ENCODE assay signal across 12 cellular contexts in the genomic region with DNA sequence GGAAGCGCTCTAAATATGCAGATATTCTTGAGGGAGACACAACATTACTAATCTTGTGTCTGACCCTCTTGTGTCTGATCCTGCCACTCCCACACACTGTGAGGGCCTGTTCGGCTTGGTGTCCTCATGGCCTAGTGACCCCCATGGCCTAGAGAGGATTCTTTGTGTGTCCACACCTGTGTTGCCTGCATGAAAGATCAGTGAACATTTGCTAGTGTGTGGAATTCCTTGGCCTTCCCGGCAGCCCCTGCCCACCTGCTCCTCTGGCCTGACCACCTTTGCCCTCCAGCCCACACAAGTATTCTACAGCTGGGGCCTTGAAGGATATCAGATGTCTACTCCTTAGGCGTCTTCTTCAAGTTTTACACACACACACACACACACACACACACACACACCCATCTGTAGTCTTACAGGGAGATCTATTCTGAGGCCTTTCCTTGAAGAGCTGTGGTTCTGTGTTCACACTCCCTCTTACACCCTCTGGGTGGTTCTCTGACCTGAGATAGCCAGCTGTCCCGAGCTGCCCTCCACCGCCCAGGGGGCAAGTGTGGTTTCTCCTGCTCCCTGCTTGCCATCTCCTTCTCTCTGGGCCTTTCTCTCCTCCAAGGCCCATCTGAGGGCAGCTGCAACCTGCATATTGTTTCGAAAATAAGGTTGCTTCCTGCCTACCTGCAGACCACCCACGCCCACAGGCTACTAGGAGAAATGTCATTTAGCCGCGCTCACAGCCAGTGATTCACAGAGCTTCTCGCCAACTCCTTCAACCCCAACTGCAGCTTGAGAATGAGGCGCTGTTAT. TPM values are rescaled to one million over a fixed set of nuclear protein-coding genes. Genes with fewer than 3 reads are reported as not detected.
DNase-seq lines count a peak whose midpoint lies in the region; ATAC-seq lines count a peak whose summit lies in the region.
"Had no signal": no experiment of that assay in that cellular context is flagged by ENCODE, and none has a peak within 500 bp of the region (broad histone marks: within the 10 kb centered on the region; RNA-seq: fewer than 3 reads in every experiment).

No MANE protein-coding gene starts in this region.

- ATAC-seq in activated CD4-positive, alpha-beta T cell treated with anti-CD3 and anti-CD28 coated beads for 36 hours = peak; percentile 59
- peak; percentile 55 for ATAC-seq in stimulated activated naive CD8-positive, alpha-beta T cell treated with anti-CD3 and anti-CD28 coated beads, Interleukin-15, Interleukin-2, amounts not matched to agents 100 U/mL and 50 U/mL, for 24 hours
- ATAC-seq in HG03439 (IDR thresholded peaks at IDR 0.05; ENCODE audit: unreplicated experiment) = no peak
- no peak for ATAC-seq in HG02610 (IDR thresholded peaks at IDR 0.05; ENCODE audit: unreplicated experiment)
- no peak for ATAC-seq in HG03025 (IDR thresholded peaks at IDR 0.05; ENCODE audit: low FRiP score, unreplicated experiment)

- H3K4me1 Mint-ChIP-seq in activated CD4-positive, alpha-beta T cell treated with anti-CD3 and anti-CD28 coated beads for 36 hours = peaks cover 87% of the 10 kb centered on the region

- H3K27ac Mint-ChIP-seq in activated CD4-positive, alpha-beta T cell treated with anti-CD3 and anti-CD28 coated beads for 36 hours = peak overlapping the region; percentile 81
- H3K27ac Mint-ChIP-seq: endodermal cell had no signal

- DNase-seq in activated CD4-positive, alpha-beta T cell treated with anti-CD3 and anti-CD28 coated beads for 36 hours = peak; percentile 76
- DNase-seq in activated CD4-positive, alpha-beta T cell treated with anti-CD3 and anti-CD28 coated beads, Interleukin-2, amount 50 U/mL, for 1 hour = no peak
- peak; percentile 62 for DNase-seq in activated CD8-positive, alpha-beta memory T cell treated with anti-CD3 and anti-CD28 coated beads, Interleukin-2, amount 50 U/mL, for 4 hours
- peak in 36 of 42 donors; percentile 13 to 83 (median 48) for DNase-seq in head of caudate nucleus
- DNase-seq in stimulated activated naive CD8-positive, alpha-beta T cell treated with anti-CD3 and anti-CD28 coated beads, Interleukin-15, Interleukin-2, amounts not matched to agents 100 U/mL and 50 U/mL, for 24 hours = peak; percentile 65
- DNase-seq: endodermal cell, kidney glomerular epithelial cell had no signal

- POLR2A ChIA-PET in activated CD4-positive, alpha-beta T cell treated with anti-CD3 and anti-CD28 coated beads for 36 hours (lab: Charles Lee) = interaction anchor here (1.0 to 1.2 kb wide), 3 partner anchors 27 to 45 kb away, joined by 3 to 11 read pairs (median 3); a partner anchor contains a TSS

- intact Hi-C loops in activated CD4-positive, alpha-beta T cell treated with anti-CD3 and anti-CD28 coated beads for 36 hours (cut with DNase I, micrococcal nuclease) = no loop called here
- intact Hi-C loops in head of caudate nucleus (cut with DNase I) = no loop called here

- H3K9me3 Mint-ChIP-seq in activated CD4-positive, alpha-beta T cell treated with anti-CD3 and anti-CD28 coated beads for 36 hours (ENCODE audit: low read depth) = no peaks in the 10 kb centered on the region

- CTCF ChIA-PET in activated CD4-positive, alpha-beta T cell treated with anti-CD3 and anti-CD28 coated beads for 36 hours (lab: Charles Lee) = interaction anchor here (0.5 to 2.0 kb wide), 9 partner anchors 11 to 62 kb away, joined by 3 to 6 read pairs (median 4); a partner anchor contains a TSS

- peak overlapping the region; percentile 42 for H3K4me3 Mint-ChIP-seq in activated CD4-positive, alpha-beta T cell treated with anti-CD3 and anti-CD28 coated beads for 36 hours
- H3K4me3 Mint-ChIP-seq: endodermal cell, type B pancreatic cell had no signal

- no peaks in the 10 kb centered on the region for H3K27me3 Mint-ChIP-seq in activated CD4-positive, alpha-beta T cell treated with anti-CD3 and anti-CD28 coated beads for 36 hours

- peaks cover 40% of the 10 kb centered on the region for H3K36me3 Mint-ChIP-seq in activated CD4-positive, alpha-beta T cell treated with anti-CD3 and anti-CD28 coated beads for 36 hours (ENCODE audit: low read depth)
- H3K36me3 Mint-ChIP-seq: type B pancreatic cell had no signal

RNA-seq across cellular contexts. Expression of a gene that starts 45.4 kb away (rescaled TPM):
- 100 to 1,000 TPM; 149 TPM for total RNA-seq in activated CD4-positive, alpha-beta T cell treated with anti-CD3 and anti-CD28 coated beads for 36 hours
- total RNA-seq: LHCN-M2 had no signal

Comparison
In these comparisons a context has a peak if more than half of its experiments do, and no peak if none do; other contexts are left out.
1. ATAC-seq: peak in activated CD4-positive, alpha-beta T cell treated with anti-CD3 and anti-CD28 coated beads for 36 hours (single experiment) and stimulated activated naive CD8-positive, alpha-beta T cell treated with anti-CD3 and anti-CD28 coated beads, Interleukin-15, Interleukin-2, amounts not matched to agents 100 U/mL and 50 U/mL, for 24 hours (single experiment); none in HG03439 (single experiment), HG02610 (single experiment) and HG03025 (single experiment).